Comparison of ENCODE assay signal across 8 cellular contexts in the genomic region with DNA sequence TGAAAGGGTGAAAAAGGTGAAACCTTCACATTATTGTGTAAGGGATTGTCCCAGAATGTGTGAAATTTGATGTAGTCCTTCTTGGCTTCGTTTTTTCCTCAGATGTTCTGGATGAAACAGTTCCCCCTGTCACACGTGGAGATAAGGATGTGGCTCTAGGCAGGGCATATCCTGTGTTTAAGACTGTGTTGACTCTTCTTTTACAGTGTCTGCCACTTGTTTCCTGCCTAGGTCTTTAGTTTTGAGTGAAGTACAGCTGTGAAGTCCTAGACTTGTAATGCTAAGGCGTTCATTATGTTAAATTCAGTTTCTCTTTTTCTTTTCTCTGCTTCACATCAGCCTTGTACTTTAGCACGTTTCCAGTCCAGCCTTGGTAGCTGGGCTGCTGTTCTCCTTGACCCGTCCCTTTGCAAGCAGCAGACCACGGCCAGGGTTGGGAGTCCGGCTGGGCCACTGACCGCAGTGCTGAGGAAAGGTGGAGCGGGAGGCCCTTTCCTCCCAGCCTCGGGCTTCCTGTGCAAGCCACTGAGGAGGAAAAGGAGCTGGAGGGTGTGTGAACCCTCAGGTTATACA. TPM values are rescaled to one million over a fixed set of nuclear protein-coding genes. Genes with fewer than 3 reads are reported as not detected.
DNase-seq lines count a peak whose midpoint lies in the region; ATAC-seq, FAIRE-seq and TF ChIP-seq lines count a peak whose summit lies in the region.

No MANE protein-coding gene starts in this region.

- TF ChIP-seq CTCF in endothelial cell (IDR thresholded peaks at IDR 0.05; ENCODE audit: unreplicated experiment) (no peak), pancreas (IDR thresholded peaks at IDR 0.05) (no peak)

- POLR2A ChIA-PET in CD4-positive, alpha-beta memory T cell (lab: Charles Lee; ENCODE audit: partially characterized antibody) = interaction anchor here (0.6 to 12.2 kb wide), 22 partner anchors 10 to 1461 kb away, joined by 3 to 405 read pairs (median 6); partner anchors contain the start of gene RASSF3

- peaks cover 12 to 21% of the 10 kb centered on the region in 2 donors for H3K36me3 Mint-ChIP-seq in CD4-positive, alpha-beta memory T cell
- H3K36me3 Mint-ChIP-seq in endothelial cell (ENCODE audit: low read depth, unreplicated experiment) = no peaks in the 10 kb centered on the region

- ATAC-seq in HG03280 (IDR thresholded peaks at IDR 0.05; ENCODE audit: unreplicated experiment) (peak; percentile 57), pancreas (peak in 1 of 4 donors; percentile 18)

- CTCF ChIA-PET in CD4-positive, alpha-beta memory T cell (lab: Charles Lee; ENCODE audit: partially characterized antibody) = interaction anchor here (0.6 to 4.3 kb wide), 18 partner anchors 12 to 120 kb away, joined by 3 to 85 read pairs (median 6); no protein-coding TSS in a partner anchor

- FAIRE-seq in GM19239 (lab: Jason Lieb, UNC) = peak; percentile 89
- no peak for FAIRE-seq in pancreas (lab: Jason Lieb, UNC)

- H3K4me1 Mint-ChIP-seq in CD4-positive, alpha-beta memory T cell = peaks cover 76 to 98% (median 87%) of the 10 kb centered on the region in 4 donors
- peaks cover 86% of the 10 kb centered on the region for H3K4me1 Mint-ChIP-seq in endothelial cell (ENCODE audit: unreplicated experiment)

- no peaks in the 10 kb centered on the region for H3K9me3 ChIP-seq in CD4-positive, alpha-beta memory T cell (ENCODE audit: control insufficient read depth in 1 of 2, low read length in 2 of 2)
- no peaks in the 10 kb centered on the region for H3K9me3 ChIP-seq in pancreas

- H3K27me3 Mint-ChIP-seq in CD4-positive, alpha-beta memory T cell = no peaks in the 10 kb centered on the region
- H3K27me3 Mint-ChIP-seq in endothelial cell (ENCODE audit: unreplicated experiment) = peaks cover 5% of the 10 kb centered on the region

- H3K9me3 Mint-ChIP-seq in CD4-positive, alpha-beta memory T cell = peaks cover 0 to 5% (median 0%) of the 10 kb centered on the region in 8 donors
- H3K9me3 Mint-ChIP-seq in endothelial cell (ENCODE audit: unreplicated experiment) = no peaks in the 10 kb centered on the region

- H3K4me3 Mint-ChIP-seq in CD4-positive, alpha-beta memory T cell = peak overlapping the region; percentile 88 to 96 (median 92)
- peak overlapping the region; percentile 12 for H3K4me3 Mint-ChIP-seq in endothelial cell (ENCODE audit: unreplicated experiment)

- H3K36me3 ChIP-seq in CD4-positive, alpha-beta memory T cell (ENCODE audit: insufficient read depth, low read length) = no peaks in the 10 kb centered on the region
- no peaks in the 10 kb centered on the region for H3K36me3 ChIP-seq in pancreas

- peak overlapping the region; percentile 92 to 99 (median 98) for H3K27ac Mint-ChIP-seq in CD4-positive, alpha-beta memory T cell
- H3K27ac Mint-ChIP-seq in endothelial cell (ENCODE audit: unreplicated experiment) = peak overlapping the region; percentile 94

- H3K27me3 ChIP-seq in CD4-positive, alpha-beta memory T cell (ENCODE audit: insufficient read depth, low read length) = no peaks in the 10 kb centered on the region
- H3K27me3 ChIP-seq in pancreas = no peaks in the 10 kb centered on the region

- DNase-seq in CD4-positive, alpha-beta memory T cell = peak; percentile 82 to 87 (median 83)
- peak; percentile 36 for DNase-seq in GM19239 (ENCODE audit: insufficient read length, low spot score)
- DNase-seq in T-helper 1 cell = peak; percentile 14 to 88 (median 49)
- DNase-seq in endothelial cell (ENCODE audit: low spot score) = peak; percentile 77
- peak in 3 of 6 donors; percentile 29 to 67 (median 40) for DNase-seq in pancreas
- DNase-seq in SHP77 treated with DMSO at 0.1 percent for 48 hours (lab: John Stamatoyannopoulos, UW) = no peak
- no peak for DNase-seq in inferior parietal cortex (ENCODE audit: extremely low spot score)

- WGBS in pancreas, 2 donors = 32 to 34% methylated on average over 10 of the region's 10 CpGs

- peak overlapping the region; percentile 77 for H3K27ac ChIP-seq in CD4-positive, alpha-beta memory T cell (ENCODE audit: low read depth, low read length)
- peak overlapping the region in 3 of 4 donors; percentile 11 to 79 (median 71) for H3K27ac ChIP-seq in pancreas

- H3K4me3 ChIP-seq in CD4-positive, alpha-beta memory T cell (ENCODE audit: low read length in 2 of 2) = peak overlapping the region; percentile 48 to 61
- no peak overlapping the region for H3K4me3 ChIP-seq in pancreas

- H3K4me1 ChIP-seq in CD4-positive, alpha-beta memory T cell (ENCODE audit: insufficient read depth, low read length) = peaks cover 100% of the 10 kb centered on the region
- H3K4me1 ChIP-seq in pancreas = peaks cover 68 to 91% (median 87%) of the 10 kb centered on the region in 3 donors

- intact Hi-C loops in CD4-positive, alpha-beta memory T cell (cut with micrococcal nuclease) = loop anchor here (1.0 kb wide), 5 partner anchors 10 to 60 kb away; no protein-coding TSS in a partner anchor
- intact Hi-C loops in pancreas (cut with DNase I) = no loop called here

RNA-seq across cellular contexts. Expression of gene RASSF3, which starts 59.1 kb away (rescaled TPM):
- 100 to 1,000 TPM; 159 TPM for total RNA-seq in CD4-positive, alpha-beta memory T cell
- polyA plus RNA-seq in CD4-positive, alpha-beta memory T cell = 10 to 100 TPM in 1 of 2 donors, 1 to 10 TPM in 1; 5.2 to 12.3 TPM
- 43.5 TPM for total RNA-seq in endothelial cell (ENCODE audit: unreplicated experiment)
- 10 to 100 TPM; 13.7 to 36.5 (median 22.6) TPM for total RNA-seq in pancreas
- polyA plus RNA-seq in pancreas = 1 to 10 TPM; 5.2 to 8.6 TPM

Comparison
In these comparisons a context has a peak if more than half of its experiments do, and no peak if none do; other contexts are left out.
1. DNase-seq: peak in CD4-positive, alpha-beta memory T cell (5 of 5), GM19239 (single experiment), T-helper 1 cell (5 of 5) and endothelial cell (single experiment); none in SHP77 treated with DMSO at 0.1 percent for 48 hours (single experiment) and inferior parietal cortex (single experiment).
2. H3K4me3 ChIP-seq: peak in CD4-positive, alpha-beta memory T cell (2 of 2); none in pancreas (0 of 4).